8 cellular contexts compared by ENCODE assay signal in the genomic region with DNA sequence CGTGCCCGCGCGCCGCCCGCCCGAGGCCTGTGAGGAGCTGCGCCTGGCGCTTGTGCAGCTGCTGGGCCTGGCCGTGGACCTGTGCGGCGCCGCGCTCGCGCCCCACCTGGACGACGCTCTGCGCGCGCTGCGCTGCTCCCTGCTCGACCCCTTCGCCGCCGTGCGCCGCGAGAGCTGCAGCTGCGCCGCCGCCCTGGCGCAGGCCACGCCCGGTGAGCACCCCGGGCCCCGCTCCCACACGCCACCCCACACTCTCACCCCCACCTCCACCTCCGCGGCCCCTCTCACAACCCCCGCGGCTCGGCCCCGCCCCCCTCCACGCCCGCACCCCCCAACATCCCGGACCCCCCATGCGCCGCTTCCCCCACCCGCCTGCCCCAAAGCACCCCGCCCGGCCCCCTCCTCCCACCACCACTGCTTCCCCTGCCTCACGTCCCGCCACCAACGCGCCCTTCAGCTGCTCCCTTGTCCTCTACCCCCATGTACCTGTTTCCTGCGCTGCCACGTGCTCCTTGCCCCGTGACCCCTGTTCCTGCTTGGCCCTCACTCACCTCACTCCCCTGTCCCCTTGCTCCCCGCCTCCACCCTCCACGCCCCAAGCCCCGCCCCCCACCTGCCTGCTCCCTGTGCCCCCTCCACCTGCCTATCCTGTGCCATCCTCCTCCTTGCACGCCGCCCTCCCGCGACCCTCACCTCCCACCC. TPM values are rescaled to one million over a fixed set of nuclear protein-coding genes. Genes with fewer than 3 reads are reported as not detected.
DNase-seq lines count a peak whose midpoint lies in the region; FAIRE-seq and TF ChIP-seq lines count a peak whose summit lies in the region.

A gene (minus strand): TSS at position 178 of the 702 bp plus-strand sequence. CDS start 15,776 bp downstream, outside the sequence.

- H3K9me3 ChIP-seq in esophagus squamous epithelium (peaks cover 0 to 8% (median 0%) of the 10 kb centered on the region in 3 donors), transverse colon (no peaks in the 10 kb centered on the region)

- peaks cover 31% of the 10 kb centered on the region for H3K9me3 Mint-ChIP-seq in nephron

- H3K27ac Mint-ChIP-seq in nephron: peak within 1 kb of the TSS; percentile 39 to 73 (median 63)

- H3K4me1 Mint-ChIP-seq in nephron: peaks cover 30% of the 10 kb centered on the region

- peak; percentile 14 for FAIRE-seq in GM12892 (lab: Jason Lieb, UNC)

- no peak; the same call in 1 of the 2 replicates for TF ChIP-seq POLR2A in GM12892 (IDR thresholded peaks at IDR 0.05; ENCODE audit: low read depth, low read length)
- no peak for TF ChIP-seq POLR2A in esophagus squamous epithelium (IDR thresholded peaks at IDR 0.05)
- TF ChIP-seq POLR2A in transverse colon (IDR thresholded peaks at IDR 0.05): no peak

- in situ Hi-C loops in transverse colon (cut with MboI; ENCODE audit: low pct_ligation_motif_present in 1 of 4, low pct_unique_long_range_greater_than_20kb in 1 of 4, low sequenced_read_pairs in 3 of 4): no loop called here

- no peak for TF ChIP-seq EP300 in transverse colon (IDR thresholded peaks at IDR 0.05; ENCODE audit: low read depth)

- no peaks in the 10 kb centered on the region for H3K27me3 ChIP-seq in esophagus squamous epithelium
- H3K27me3 ChIP-seq in transverse colon: no peaks in the 10 kb centered on the region

- peaks cover 55% of the 10 kb centered on the region for H3K36me3 Mint-ChIP-seq in nephron (ENCODE audit: low read depth)

- peaks cover 0 to 42% (median 6%) of the 10 kb centered on the region in 3 donors for H3K36me3 ChIP-seq in esophagus squamous epithelium
- peaks cover 0 to 5% (median 0%) of the 10 kb centered on the region in 4 donors for H3K36me3 ChIP-seq in transverse colon

- H3K27me3 Mint-ChIP-seq in nephron (ENCODE audit: low read depth): no peaks in the 10 kb centered on the region

- DNase-seq in GM12892 (ENCODE audit: insufficient read length) (peak; percentile 71), H4 (ENCODE audit: low spot score) (peak; percentile 38), LNCaP clone FGC (ENCODE audit: low read depth) (no peak), esophagus squamous epithelium (lab: John Stamatoyannopoulos, UW) (no peak), transverse colon (peak; percentile 61), cerebellar cortex (ENCODE audit: low spot score) (no peak)

- intact Hi-C loops in esophagus squamous epithelium (cut with DNase I): no loop called here
- intact Hi-C loops in transverse colon (cut with DNase I; ENCODE audit: low total_unique reads): loop anchor here (10.0 kb wide), 1 partner anchor 212 kb away; a partner anchor contains a TSS

- H3K4me3 Mint-ChIP-seq in nephron: peak within 1 kb of the TSS; percentile 90 to 93 (median 92)

- H3K27ac ChIP-seq in esophagus squamous epithelium (peak within 1 kb of the TSS; percentile 69 to 85 (median 82)), transverse colon (peak within 1 kb of the TSS; percentile 70 to 89 (median 80))

- H3K4me3 ChIP-seq in LNCaP clone FGC (ENCODE audit: low read depth, low read length) (peak within 1 kb of the TSS; percentile 77), esophagus squamous epithelium (peak within 1 kb of the TSS; percentile 74 to 98 (median 96)), transverse colon (peak within 1 kb of the TSS; percentile 74 to 99 (median 91))

- CTCF ChIA-PET in activated CD8-positive, alpha-beta memory T cell treated with anti-CD3 and anti-CD28 coated beads for 36 hours (lab: Charles Lee): no interaction called here

- peaks cover 15 to 37% (median 17%) of the 10 kb centered on the region in 3 donors for H3K4me1 ChIP-seq in esophagus squamous epithelium
- H3K4me1 ChIP-seq in transverse colon: peaks cover 0 to 40% (median 22%) of the 10 kb centered on the region in 4 donors

- POLR2A ChIA-PET in activated CD8-positive, alpha-beta memory T cell treated with anti-CD3 and anti-CD28 coated beads for 36 hours (lab: Charles Lee): interaction anchor here (0.6 to 3.0 kb wide), 3 partner anchors 110 to 146 kb away, joined by 3 to 8 read pairs (median 4); no protein-coding TSS in a partner anchor

- 1 to 3% methylated on average over 10 to 12 of the region's 66 CpGs for WGBS in esophagus squamous epithelium, 2 donors
- 0% methylated on average over 2 to 11 of the region's 66 CpGs for whole genome bisulfite sequencing in transverse colon (ENCODE audit: low coverage in 1 of 2), 2 donors

- no peak for TF ChIP-seq CTCF in LNCaP clone FGC (IDR thresholded peaks at IDR 0.05; ENCODE audit: control insufficient read depth, extremely low read depth, insufficient read depth)
- TF ChIP-seq CTCF in esophagus squamous epithelium (IDR thresholded peaks at IDR 0.05): no peak
- TF ChIP-seq CTCF in nephron (IDR thresholded peaks at IDR 0.05; ENCODE audit: unreplicated experiment in 3 of 3): no peak
- no peak for TF ChIP-seq CTCF in transverse colon (IDR thresholded peaks at IDR 0.05)

RNA-seq across cellular contexts. Expression of the gene that starts here (rescaled TPM):
- polyA plus RNA-seq in GM12892 (2012; ENCODE audit: missing spikeins): 13.1 TPM
- 40.5 and 46.7 TPM in 2 replicates for total RNA-seq in H4 (2014; rRNA removed; shearing (Covaris generic))
- 10 to 100 TPM; 33.5 to 34.5 TPM for total RNA-seq in activated CD8-positive, alpha-beta memory T cell treated with anti-CD3 and anti-CD28 coated beads for 36 hours
- total RNA-seq in esophagus squamous epithelium: 10 to 100 TPM; 10.2 to 13.1 (median 12.5) TPM
- 10 to 100 TPM; 15.7 to 53.9 (median 16.9) TPM for total RNA-seq in transverse colon

Comparison
In these comparisons a context has a peak if more than half of its experiments do, and no peak if none do; other contexts are left out.
1. DNase-seq: peak in GM12892 (single experiment), H4 (single experiment) and transverse colon (single experiment); none in LNCaP clone FGC (single experiment), esophagus squamous epithelium (single experiment) and cerebellar cortex (single experiment).
2. Peak in every context shown above with its lines, with median percentiles within 50 percentile points of each other: H3K4me3 ChIP-seq.